ENCODE assay signal across 8 cellular contexts in genomic region chr1:31936966-31937299, GRCh38. TPM values are rescaled to one million over a fixed set of nuclear protein-coding genes. Genes with fewer than 3 reads are reported as not detected.
A peak's percentile ranks its signal among the peaks of the same experiment; 100 is the strongest.
DNase-seq lines count a peak whose midpoint lies in the region; ATAC-seq and TF ChIP-seq lines count a peak whose summit lies in the region.

No MANE protein-coding gene starts in this region.

- H3K4me1 Mint-ChIP-seq in mesothelial cell of epicardium = peaks cover 65% of the 10 kb centered on the region

- TF ChIP-seq CTCF in heart right ventricle (IDR thresholded peaks at IDR 0.05) = no peak
- no peak for TF ChIP-seq CTCF in mammary epithelial cell (conservative IDR thresholded peaks at IDR 0.05 in 1 of 2, IDR thresholded peaks at IDR 0.05 in 1 of 2; ENCODE audit: extremely low read depth in 1 of 2, insufficient read depth in 1 of 2, low read depth in 1 of 2, low read length in 2 of 2)
- TF ChIP-seq CTCF in mesothelial cell of epicardium (IDR thresholded peaks at IDR 0.05; ENCODE audit: unreplicated experiment) = no peak
- no peak for TF ChIP-seq CTCF in uterus (IDR thresholded peaks at IDR 0.05)

- H3K9me3 ChIP-seq in heart right ventricle (no peaks in the 10 kb centered on the region), mammary epithelial cell (replicated peaks; ENCODE audit: insufficient read depth, low read length) (no peaks in the 10 kb centered on the region), uterus (no peaks in the 10 kb centered on the region)

- TF ChIP-seq POLR2A in uterus (IDR thresholded peaks at IDR 0.05) = no peak

- CTCF ChIA-PET in mammary epithelial cell (lab: Charles Lee; ENCODE audit: low non-redundant PET) = no interaction called here

- WGBS in heart right ventricle, 2 donors = 4 to 6% methylated on average over 2 of the region's 2 CpGs
- 8% methylated on average over 2 of the region's 2 CpGs for WGBS in mammary epithelial cell (ENCODE audit: low coverage, missing lambda C conversion rate)

- H3K36me3 ChIP-seq in heart right ventricle (no peaks in the 10 kb centered on the region), mammary epithelial cell (ENCODE audit: insufficient read depth, low read length) (no peaks in the 10 kb centered on the region), uterus (no peaks in the 10 kb centered on the region)

- TSS peak; percentile 27 for BruUV-seq in mammary epithelial cell (replicated peaks; lab: Mats Ljungman, UMichigan)

- peaks cover 24 to 85% (median 59%) of the 10 kb centered on the region in 9 donors for H3K4me1 ChIP-seq in heart right ventricle
- H3K4me1 ChIP-seq in mammary epithelial cell (ENCODE audit: insufficient read depth, low read length) = peaks cover 61% of the 10 kb centered on the region
- peaks cover 13 to 24% of the 10 kb centered on the region in 2 donors for H3K4me1 ChIP-seq in uterus

- peak overlapping the region; percentile 88 for H3K9ac ChIP-seq in mammary epithelial cell (ENCODE audit: insufficient read depth, low read length)

- peak overlapping the region; percentile 91 for H3K4me2 ChIP-seq in mammary epithelial cell (ENCODE audit: insufficient read depth, low read depth, low read length)

- no peaks in the 10 kb centered on the region for H4K20me1 ChIP-seq in mammary epithelial cell (ENCODE audit: insufficient read depth, low read length)

- peak overlapping the region; percentile 94 for H3K4me3 Mint-ChIP-seq in mesothelial cell of epicardium

- DNase-seq in heart right ventricle (no peak), left cardiac atrium (no peak), mammary epithelial cell (no peak), mesothelial cell of epicardium (ENCODE audit: low spot score in 2 of 2, unreplicated experiment in 2 of 2) (no peak), uterus (no peak), SIG-M5 treated with dmso at 0.1 percent for 504 hours (lab: John Stamatoyannopoulos, UW; ENCODE audit: unreplicated experiment) (no peak)

- peaks cover 62% of the 10 kb centered on the region for H3K79me2 ChIP-seq in mammary epithelial cell (ENCODE audit: insufficient read depth, low read length)

- no peaks in the 10 kb centered on the region for H3K36me3 Mint-ChIP-seq in mesothelial cell of epicardium

- in situ Hi-C loops in mammary epithelial cell (cut with MboI; ENCODE audit: low sequenced_read_pairs in 2 of 2) = no loop called here

- H3K4me3 ChIP-seq in heart right ventricle (peak overlapping the region; percentile 45 to 75 (median 68)), mammary epithelial cell (replicated peaks in 1 of 3; ENCODE audit: insufficient read depth in 1 of 3, low read depth in 2 of 3, low read length in 3 of 3) (peak overlapping the region; percentile 73 to 98 (median 86)), uterus (peak overlapping the region; percentile 73 to 86)

- no peaks in the 10 kb centered on the region for H3K9me3 Mint-ChIP-seq in mesothelial cell of epicardium

- H3K27me3 ChIP-seq in heart right ventricle = no peaks in the 10 kb centered on the region
- no peaks in the 10 kb centered on the region for H3K27me3 ChIP-seq in mammary epithelial cell (ENCODE audit: insufficient read depth, low read length)
- H3K27me3 ChIP-seq in uterus = no peaks in the 10 kb centered on the region

- peak overlapping the region in 9 of 10 donors; percentile 3 to 97 (median 93) for H3K27ac ChIP-seq in heart right ventricle
- H3K27ac ChIP-seq in mammary epithelial cell (ENCODE audit: insufficient read depth, low read depth, low read length) = peak overlapping the region; percentile 86
- H3K27ac ChIP-seq in uterus = peak overlapping the region; percentile 95 to 96

- no peak overlapping the region for H2AFZ ChIP-seq in mammary epithelial cell (ENCODE audit: low read depth, low read length)

- intact Hi-C loops in heart right ventricle (cut with DNase I) = no loop called here
- intact Hi-C loops in left cardiac atrium (cut with DNase I) = no loop called here
- intact Hi-C loops in mammary epithelial cell (cut with micrococcal nuclease) = loop anchor here (5.0 kb wide), 2 partner anchors 75 to 95 kb away; partner anchors contain the start of gene KHDRBS1
- intact Hi-C loops in uterus (cut with DNase I; ENCODE audit: low total_unique reads) = no loop called here

- ATAC-seq in heart right ventricle = no peak
- ATAC-seq in left cardiac atrium = no peak
- ATAC-seq in HG03108 (IDR thresholded peaks at IDR 0.05; ENCODE audit: unreplicated experiment) = no peak
- no peak for ATAC-seq in GM21529 (IDR thresholded peaks at IDR 0.05; ENCODE audit: unreplicated experiment)

- H3K27me3 Mint-ChIP-seq in mesothelial cell of epicardium (ENCODE audit: low read depth) = no peaks in the 10 kb centered on the region

- dilution Hi-C loops in mammary epithelial cell (cut with HindIII; ENCODE audit: low sequenced_read_pairs) = no loop called here

- peak overlapping the region; percentile 95 for H3K27ac Mint-ChIP-seq in mesothelial cell of epicardium

RNA-seq across cellular contexts. Expression of gene PTP4A2, which starts 1.2 kb away (rescaled TPM):
- 100 to 1,000 TPM; 206 to 506 (median 236) TPM for total RNA-seq in heart right ventricle
- 100 to 1,000 TPM in 1 of 2 donors, 10 to 100 TPM in 1; 49.5 to 154 TPM for polyA plus RNA-seq in heart right ventricle
- 100 to 1,000 TPM; 281 to 449 TPM for total RNA-seq in left cardiac atrium
- 100 to 1,000 TPM; 185 to 216 TPM for total RNA-seq in mammary epithelial cell
- polyA plus RNA-seq in mammary epithelial cell = 95.8 TPM
- 206 TPM for polyA minus RNA-seq in mammary epithelial cell
- total RNA-seq in mesothelial cell of epicardium = 181 to 186 TPM (median 182 TPM) in 3 replicates
- 100 to 1,000 TPM; 276 to 567 (median 333) TPM for total RNA-seq in uterus
